27 cellular contexts compared by ENCODE assay signal in the genomic region with DNA sequence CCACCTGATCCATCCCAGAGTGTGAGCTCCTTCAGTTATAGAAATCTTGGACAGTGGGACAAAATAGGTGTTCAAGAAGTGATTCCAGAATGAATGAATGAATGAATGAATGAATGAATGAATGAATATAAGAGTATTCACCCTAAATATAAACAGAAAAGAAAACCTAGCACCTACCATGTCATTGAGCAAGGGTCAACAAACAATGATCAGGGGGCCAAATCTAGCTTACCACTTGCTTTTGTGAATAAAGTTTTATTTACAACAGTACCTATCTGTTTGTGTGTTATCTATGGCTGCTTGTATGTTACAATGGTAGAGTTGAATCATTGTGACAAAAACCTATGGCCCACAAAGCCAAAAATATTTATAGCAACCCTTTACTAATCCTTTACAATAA.
"Had no signal": no experiment of that assay in that cellular context is flagged by ENCODE, and none has a peak within 500 bp of the region (broad histone marks: within the 10 kb centered on the region; RNA-seq: fewer than 3 reads in every experiment).

No MANE protein-coding gene starts in this region.

- H3K27me3 ChIP-seq: stomach, suprapubic skin, testis, thyroid gland, tibial artery, tibial nerve, transverse colon, upper lobe of left lung, upper lobe of right lung, uterus, vagina had no signal

- H3K27ac ChIP-seq: stomach, suprapubic skin, testis, thoracic aorta, thyroid gland, tibial artery, tibial nerve, transverse colon, upper lobe of left lung, upper lobe of right lung, uterus, vagina had no signal

- H3K4me1 ChIP-seq: stomach, suprapubic skin, tibial artery, transverse colon, upper lobe of right lung, uterus, vagina had no signal

- DNase-seq: stimulated activated CD4-positive, alpha-beta T cell treated with anti-CD3 and anti-CD28 coated beads, Interleukin-2, amount 100 ng/mL, for 48 hours; stimulated activated CD4-positive, alpha-beta T cell treated with anti-CD3 and anti-CD28 coated beads, Interleukin-4, amount 100 ng/mL, for 1 hour; stimulated activated CD4-positive, alpha-beta T cell treated with anti-CD3 and anti-CD28 coated beads, Interleukin-4, amount 100 ng/mL, for 24 hours; stimulated activated CD4-positive, alpha-beta T cell treated with anti-CD3 and anti-CD28 coated beads, Interleukin-4, amount 100 ng/mL, for 4 hours; stimulated activated CD8-positive, alpha-beta memory T cell treated with anti-CD3 and anti-CD28 coated beads, Interleukin-4, amount 100 ng/mL, for 48 hours; stimulated activated naive B cell treated with anti-CD40 and anti-IgM and Interleukin-4, amounts not matched to agents 10 μg/mL and 1 μg/mL and 100 μg/mL, for 72 hours; stimulated activated naive CD4-positive, alpha-beta T cell; stimulated activated naive CD4-positive, alpha-beta T cell treated with Interleukin-2 at 50 U/mL for 16 hours; stimulated activated naive CD8-positive, alpha-beta T cell treated with anti-CD3 and anti-CD28 coated beads, Interleukin-15, amount 100 ng/mL, for 72 hours; stimulated activated naive CD8-positive, alpha-beta T cell treated with anti-CD3 and anti-CD28 coated beads, Interleukin-15, Interleukin-2, amounts not matched to agents 100 U/mL and 50 U/mL, for 24 hours; stomach; substantia nigra; testis; thyroid gland; tibial artery; transverse colon; trophoblast cell; upper lobe of left lung; upper lobe of right lung; uterus had no signal

- H3K4me3 ChIP-seq: stomach, suprapubic skin, testis, thoracic aorta, thyroid gland, tibial artery, tibial nerve, transverse colon, upper lobe of left lung, upper lobe of right lung, uterus, vagina had no signal

- ATAC-seq: stimulated activated effector memory CD8-positive, alpha-beta T cell treated with anti-CD3 and anti-CD28 coated beads, Interleukin-12 subunit alpha, Interleukin-12 subunit beta, amount 100 ng/mL, for 72 hours; stimulated activated memory B cell treated with anti-CD40 and anti-IgM and Interleukin-4, amounts not matched to agents 10 μg/mL and 1 μg/mL and 100 μg/mL, for 72 hours; stimulated activated naive B cell treated with anti-CD40 and anti-IgM and Interleukin-4, amounts not matched to agents 10 μg/mL and 1 μg/mL and 100 μg/mL, for 72 hours; stimulated activated naive CD8-positive, alpha-beta T cell treated with anti-CD3 and anti-CD28 coated beads, Interleukin-15, amount 100 ng/mL, for 72 hours; stimulated activated naive CD8-positive, alpha-beta T cell treated with anti-CD3 and anti-CD28 coated beads, Interleukin-15, Interleukin-2, amounts not matched to agents 100 U/mL and 50 U/mL, for 24 hours; upper lobe of right lung had no signal

- H3K36me3 ChIP-seq: stomach, suprapubic skin, thoracic aorta, thyroid gland, tibial artery, tibial nerve, transverse colon, upper lobe of left lung, upper lobe of right lung, uterus, vagina had no signal

- H3K9me3 ChIP-seq: stomach, suprapubic skin, testis, thoracic aorta, thyroid gland, tibial artery, tibial nerve, transverse colon, upper lobe of left lung, upper lobe of right lung, uterus, vagina had no signal

- FAIRE-seq: urothelium cell line had no signal
